In genomic region chr6:125250511-125250910, GRCh38 we compare ENCODE assay signal across 31 cellular contexts.
"Had no signal": no experiment of that assay in that cellular context is flagged by ENCODE, and none has a peak within 500 bp of the region (broad histone marks: within the 10 kb centered on the region; RNA-seq: fewer than 3 reads in every experiment).

No MANE protein-coding gene starts in this region.

- H3K36me3 ChIP-seq: neural progenitor cell, ovary, spleen, suprapubic skin, tibial artery, transverse colon, upper lobe of right lung, uterus had no signal

- H3K27ac Mint-ChIP-seq: natural killer cell; nephron; neural progenitor cell; progenitor cell of endocrine pancreas; stimulated activated memory B cell treated with anti-CD40 and anti-IgM and Interleukin-4, amounts not matched to agents 10 μg/mL and 1 μg/mL and 100 μg/mL, for 72 hours; stimulated activated naive CD8-positive, alpha-beta T cell treated with anti-CD3 and anti-CD28 coated beads, Interleukin-15, amount 100 ng/mL, for 72 hours; type B pancreatic cell had no signal

- ATAC-seq: natural killer cell; psoas muscle; right cardiac atrium; sciatic nerve; stimulated activated memory B cell treated with anti-CD40 and anti-IgM and Interleukin-4, amounts not matched to agents 10 μg/mL and 1 μg/mL and 100 μg/mL, for 72 hours; stimulated activated naive CD8-positive, alpha-beta T cell treated with anti-CD3 and anti-CD28 coated beads, Interleukin-15, amount 100 ng/mL, for 72 hours; stimulated activated naive CD8-positive, alpha-beta T cell treated with anti-CD3 and anti-CD28 coated beads, Interleukin-15, Interleukin-2, amounts not matched to agents 100 U/mL and 50 U/mL, for 24 hours; upper lobe of right lung had no signal

- H3K4me3 Mint-ChIP-seq: natural killer cell; nephron; neural progenitor cell; stimulated activated memory B cell treated with anti-CD40 and anti-IgM and Interleukin-4, amounts not matched to agents 10 μg/mL and 1 μg/mL and 100 μg/mL, for 72 hours; stimulated activated naive CD8-positive, alpha-beta T cell treated with anti-CD3 and anti-CD28 coated beads, Interleukin-15, amount 100 ng/mL, for 72 hours; type B pancreatic cell had no signal

- H3K9ac ChIP-seq: neural progenitor cell, parathyroid adenoma had no signal

- DNase-seq: natural killer cell; occipital lobe; ovary; posterior cingulate gyrus; psoas muscle; right cardiac atrium; spleen; stimulated activated CD4-positive, alpha-beta T cell treated with anti-CD3 and anti-CD28 coated beads, Interleukin-12 subunit alpha, Interleukin-12 subunit beta, amount 100 ng/mL, for 4 hours; stimulated activated CD4-positive, alpha-beta T cell treated with anti-CD3 and anti-CD28 coated beads, Interleukin-1b, Interleukin-23, amount 100 ng/mL, for 48 hours; stimulated activated CD4-positive, alpha-beta T cell treated with anti-CD3 and anti-CD28 coated beads, Interleukin-4, amount 100 ng/mL, for 1 hour; stimulated activated CD4-positive, alpha-beta T cell treated with anti-CD3 and anti-CD28 coated beads, Interleukin-4, amount 100 ng/mL, for 4 hours; stimulated activated CD8-positive, alpha-beta memory T cell treated with anti-CD3 and anti-CD28 coated beads, Interleukin-4, amount 100 ng/mL, for 48 hours; stimulated activated naive CD4-positive, alpha-beta T cell; stimulated activated naive CD8-positive, alpha-beta T cell treated with anti-CD3 and anti-CD28 coated beads, Interleukin-15, amount 100 ng/mL, for 72 hours; stimulated activated naive CD8-positive, alpha-beta T cell treated with anti-CD3 and anti-CD28 coated beads, Interleukin-15, Interleukin-2, amounts not matched to agents 100 U/mL and 50 U/mL, for 24 hours; substantia nigra; testis; tibial artery; transverse colon; upper lobe of right lung; uterus had no signal

- H3K27ac ChIP-seq: neural progenitor cell, ovary, parathyroid adenoma, psoas muscle, skin epidermis, spleen, suprapubic skin, testis, tibial artery, transverse colon, upper lobe of right lung, uterus had no signal

- H3K27me3 Mint-ChIP-seq: progenitor cell of endocrine pancreas; stimulated activated naive CD8-positive, alpha-beta T cell treated with anti-CD3 and anti-CD28 coated beads, Interleukin-15, amount 100 ng/mL, for 72 hours; type B pancreatic cell had no signal

- H3K27me3 ChIP-seq: neural progenitor cell, ovary, spleen, suprapubic skin, testis, tibial artery, transverse colon, upper lobe of right lung, uterus had no signal

- H3K4me2 ChIP-seq: neural progenitor cell had no signal

- H2AFZ ChIP-seq: neural progenitor cell, parathyroid adenoma had no signal

- H3K36me3 Mint-ChIP-seq: natural killer cell; neural progenitor cell; stimulated activated memory B cell treated with anti-CD40 and anti-IgM and Interleukin-4, amounts not matched to agents 10 μg/mL and 1 μg/mL and 100 μg/mL, for 72 hours had no signal

- H3K4me1 ChIP-seq: parathyroid adenoma, spleen, testis, upper lobe of right lung, uterus had no signal

- H3K9me3 ChIP-seq: ovary, psoas muscle, spleen, suprapubic skin, testis, tibial artery, transverse colon, upper lobe of right lung, uterus had no signal

- H3K4me3 ChIP-seq: neural progenitor cell, ovary, psoas muscle, skin epidermis, smooth muscle cell, spleen, suprapubic skin, testis, tibial artery, transverse colon, upper lobe of right lung, uterus had no signal

- H3K4me1 Mint-ChIP-seq: stimulated activated memory B cell treated with anti-CD40 and anti-IgM and Interleukin-4, amounts not matched to agents 10 μg/mL and 1 μg/mL and 100 μg/mL, for 72 hours; stimulated activated naive CD8-positive, alpha-beta T cell treated with anti-CD3 and anti-CD28 coated beads, Interleukin-15, amount 100 ng/mL, for 72 hours had no signal

- H3K9me3 Mint-ChIP-seq: natural killer cell; neural progenitor cell; stimulated activated memory B cell treated with anti-CD40 and anti-IgM and Interleukin-4, amounts not matched to agents 10 μg/mL and 1 μg/mL and 100 μg/mL, for 72 hours; stimulated activated naive CD8-positive, alpha-beta T cell treated with anti-CD3 and anti-CD28 coated beads, Interleukin-15, amount 100 ng/mL, for 72 hours; type B pancreatic cell had no signal
